ENCODE assay signal across 21 cellular contexts in genomic region chr4:183396187-183396738, GRCh38. TPM values are rescaled to one million over a fixed set of nuclear protein-coding genes. Genes with fewer than 3 reads are reported as not detected.
DNase-seq lines count a peak whose midpoint lies in the region; ATAC-seq, FAIRE-seq and TF ChIP-seq lines count a peak whose summit lies in the region.
"Had no signal": no experiment of that assay in that cellular context is flagged by ENCODE, and none has a peak within 500 bp of the region (broad histone marks: within the 10 kb centered on the region; RNA-seq: fewer than 3 reads in every experiment).

No MANE protein-coding gene starts in this region.

- no peak for TF ChIP-seq RAD21 in K562 (CRISPR knock-in tag; conservative IDR thresholded peaks at IDR 0.05 in 1 of 2, IDR thresholded peaks at IDR 0.05 in 1 of 2)

- TF ChIP-seq EP300 in K562 (IDR thresholded peaks at IDR 0.05; ENCODE audit: low read length): no peak

- no peak for DNase-seq in activated CD4-positive, CD25-positive, alpha-beta regulatory T cell (lab: John Stamatoyannopoulos, UW)
- DNase-seq in NB4 (ENCODE audit: low read depth) (peak; percentile 20), K562 (ENCODE audit: extremely low read depth in 1 of 4, low spot score in 3 of 4) (no peak), pons (ENCODE audit: low spot score) (peak; percentile 65), DMS53 (lab: John Stamatoyannopoulos, UW) (no peak)
- DNase-seq: 8988T; activated CD4-positive, alpha-beta T cell treated with anti-CD3 and anti-CD28 coated beads for 48 hours; brain microvascular endothelial cell; CD4-positive, alpha-beta T cell; head of caudate nucleus; mesenchymal stem cell; NCI-H1436 treated with DMSO at 0.1 percent for 48 hours; Right ventricle myocardium superior; stomach; T-helper 9 cell; upper lobe of right lung had no signal

- no peaks in the 10 kb centered on the region for H3K79me2 ChIP-seq in K562 (ENCODE audit: control insufficient read depth, insufficient read depth, low read length)

- H4K20me1 ChIP-seq in K562 (replicated peaks; ENCODE audit: control insufficient read depth, insufficient read depth, low read length): no peaks in the 10 kb centered on the region

- peaks cover 37 to 42% of the 10 kb centered on the region in 2 experiments for H3K4me1 ChIP-seq in K562 (replicated peaks in 1 of 2; ENCODE audit: control insufficient read depth in 2 of 2, insufficient read depth in 2 of 2, low read length in 2 of 2)

- 17% methylated on average over 1 of the region's 1 CpG for WGBS in K562 (ENCODE audit: insufficient coverage, low coverage, missing lambda C conversion rate)

- TF ChIP-seq POLR2A in NB4 (IDR thresholded peaks at IDR 0.05; ENCODE audit: extremely low read depth, insufficient read length) (no peak), K562 (conservative IDR thresholded peaks at IDR 0.05) (no peak)

- in situ Hi-C loops in K562 (cut with MboI): no loop called here

- POLR2A ChIA-PET in K562 (lab: Yijun Ruan, JAX): interaction anchor here (0.6 kb wide), 1 partner anchor 481 kb away, joined by 3 read pairs; no protein-coding TSS in a partner anchor

- intact Hi-C loops in K562 (cut with micrococcal nuclease): loop anchor here (5.0 kb wide), 1 partner anchor 34 kb away; no protein-coding TSS in a partner anchor

- H3K36me3 ChIP-seq in K562 (ENCODE audit: control insufficient read depth, insufficient read depth, low read length): no peaks in the 10 kb centered on the region
- H3K36me3 ChIP-seq: brain microvascular endothelial cell, right atrium auricular region, stomach, upper lobe of right lung had no signal

- TF ChIP-seq CTCF in NB4 (IDR thresholded peaks at IDR 0.05; ENCODE audit: low read depth, low read length) (no peak), K562 (IDR thresholded peaks at IDR 0.05 in 2 of 3, conservative IDR thresholded peaks at IDR 0.05 in 1 of 3; ENCODE audit: insufficient read depth in 2 of 3, low read depth in 1 of 3, low read length in 3 of 3) (no peak)

- no peaks in the 10 kb centered on the region for H3K9me3 ChIP-seq in K562 (replicated peaks; ENCODE audit: control insufficient read depth, insufficient read depth, low read depth, low read length)
- H3K9me3 ChIP-seq: right atrium auricular region, stomach, upper lobe of right lung had no signal

- BruUV-seq in K562 (replicated peaks; lab: Mats Ljungman, UMichigan): no TSS peak

- CTCF ChIA-PET in K562 (lab: Yijun Ruan, JAX; ENCODE audit: low intra/inter-chr PET ratio): no interaction called here

- H3K4me3 ChIP-seq in NB4 (ENCODE audit: low read depth, low read length): no peak overlapping the region
- no peak overlapping the region for H3K4me3 ChIP-seq in K562
- H3K4me3 ChIP-seq: right atrium auricular region, stomach, upper lobe of right lung had no signal

- H3K9me1 ChIP-seq in K562 (ENCODE audit: control insufficient read depth, insufficient read depth, low read length): no peaks in the 10 kb centered on the region

- ATAC-seq in activated CD4-positive, CD25-positive, alpha-beta regulatory T cell treated with anti-CD3 and anti-CD28 coated beads, Interleukin-2, amount 50 U/mL, for 24 hours: peak; percentile 52 to 61
- no peak for ATAC-seq in K562
- ATAC-seq in HG03571 (IDR thresholded peaks at IDR 0.05; ENCODE audit: unreplicated experiment): no peak
- no peak for ATAC-seq in HG02763 (IDR thresholded peaks at IDR 0.05; ENCODE audit: unreplicated experiment)
- ATAC-seq: upper lobe of right lung had no signal

- H3K9ac ChIP-seq in K562 (ENCODE audit: insufficient read depth in 1 of 2, low read depth in 2 of 2, low read length in 2 of 2): no peak overlapping the region

- no peak overlapping the region for H3K4me2 ChIP-seq in K562 (ENCODE audit: insufficient read depth, low read length)

- H3K27me3 ChIP-seq in K562 (ENCODE audit: control insufficient read depth in 2 of 2, insufficient read depth in 2 of 2, low read length in 2 of 2): no peaks in the 10 kb centered on the region
- H3K27me3 ChIP-seq: brain microvascular endothelial cell, right atrium auricular region had no signal

- FAIRE-seq in K562 (lab: Jason Lieb, UNC): peak; percentile 49
- FAIRE-seq: islet of Langerhans had no signal

- H3K27ac ChIP-seq in K562 (ENCODE audit: extremely low read depth, low read depth, low read length): peak overlapping the region; percentile 34
- H3K27ac ChIP-seq: brain microvascular endothelial cell, right atrium auricular region, upper lobe of right lung had no signal

- H2AFZ ChIP-seq in K562 (ENCODE audit: low read depth, low read length): peak overlapping the region; percentile 92

TF ChIP-seq in K562, 482 proteins besides CTCF, POLR2A, EP300 and RAD21 (continues in another document):
- TF ChIP-seq ZNF764 (CRISPR knock-in tag; IDR thresholded peaks at IDR 0.05; ENCODE audit: low read depth) (no peak), HMGXB4 (CRISPR knock-in tag; IDR thresholded peaks at IDR 0.05) (no peak), ZNF695 (CRISPR knock-in tag; IDR thresholded peaks at IDR 0.05) (no peak), ZNF449 (CRISPR knock-in tag; IDR thresholded peaks at IDR 0.05) (no peak), SPI1 (IDR thresholded peaks at IDR 0.05; ENCODE audit: borderline replicate concordance, low read depth, low read length) (peak; percentile 48; the same call in 1 of the 2 replicates), MITF (IDR thresholded peaks at IDR 0.05) (no peak), MEF2A (IDR thresholded peaks at IDR 0.05; ENCODE audit: control insufficient read depth, low read depth, low read length) (no peak)
- TF ChIP-seq, protein P1, sequence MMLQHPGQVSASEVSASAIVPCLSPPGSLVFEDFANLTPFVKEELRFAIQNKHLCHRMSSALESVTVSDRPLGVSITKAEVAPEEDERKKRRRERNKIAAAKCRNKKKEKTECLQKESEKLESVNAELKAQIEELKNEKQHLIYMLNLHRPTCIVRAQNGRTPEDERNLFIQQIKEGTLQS (IDR thresholded peaks at IDR 0.05): peak; percentile 22; the same call in 1 of the 2 replicates
- TF ChIP-seq, protein P1 (CRISPR knock-in tag; conservative IDR thresholded peaks at IDR 0.05): no peak

RNA-seq across cellular contexts. Expression of gene CDKN2AIP, which starts 48.2 kb away (rescaled TPM):
- total RNA-seq in K562 (2011; cell fraction: chromatin; rRNA removed; ENCODE audit: low replicate concordance): 14.8 and 35.4 TPM in 2 replicates
- 14.2 and 14.5 TPM in 2 replicates for total RNA-seq in K562 (2011; cell fraction: nucleolus; rRNA removed)
- total RNA-seq in K562 (2011; cell fraction: nucleoplasm; rRNA removed): 15.3 and 16.4 TPM in 2 replicates
- total RNA-seq in K562 (2014; rRNA removed) (18.0 and 21.5 TPM in 2 replicates), K562 (2014; rRNA removed; fragmentation: Illumina TruSeq; extraction: Trizol) (21.2 and 21.7 TPM in 2 replicates), K562 (2015; rRNA removed; fragmentation: Illumina TruSeq; extraction: Trizol) (19.5 and 19.8 TPM in 2 replicates), K562 (2021) (20.3 and 20.9 TPM in 2 replicates)
- polyA plus RNA-seq in K562 (2011; rRNA removed) (21.4 and 22.0 TPM in 2 replicates), K562 (2014; fragmentation: Illumina TruSeq; extraction: Trizol) (17.7 and 18.8 TPM in 2 replicates), K562 (2014; fragmentation: Nextera tagmentation; extraction: Ambion mirVana) (1 to 10 TPM; 5.9 to 7.7 TPM), K562 (2014; rRNA removed) (19.7 and 20.3 TPM in 2 replicates)
- 8.4 and 8.8 TPM in 2 replicates for polyA plus RNA-seq in K562 (2011; cell fraction: cytosol; rRNA removed)
- polyA plus RNA-seq in K562 (2011; cell fraction: nucleus; rRNA removed): 10.5 and 19.4 TPM in 2 replicates
- 14.6 and 18.2 TPM in 2 replicates for polyA plus RNA-seq in K562 (2012)
- 23.9 and 24.1 TPM in 2 replicates for polyA minus RNA-seq in K562 (2011; rRNA and poly(A)+ RNA removed)
- polyA minus RNA-seq in K562 (2011; cell fraction: cytosol; rRNA and poly(A)+ RNA removed): 8.8 and 9.3 TPM in 2 replicates
- 26.8 and 64.6 TPM in 2 replicates for polyA minus RNA-seq in K562 (2011; cell fraction: nucleus; rRNA and poly(A)+ RNA removed)

Comparison
In these comparisons a context has a peak if more than half of its experiments do, and no peak if none do; other contexts are left out.
1. ATAC-seq: peak in activated CD4-positive, CD25-positive, alpha-beta regulatory T cell treated with anti-CD3 and anti-CD28 coated beads, Interleukin-2, amount 50 U/mL, for 24 hours (2 of 2); none in K562 (single experiment), HG03571 (single experiment) and HG02763 (single experiment).
2. DNase-seq: peak in NB4 (single experiment) and pons (single experiment); none in activated CD4-positive, CD25-positive, alpha-beta regulatory T cell (0 of 4), K562 (0 of 4) and DMS53 (single experiment).